ENCODE assay signal across 1 cellular context in the genomic region with DNA sequence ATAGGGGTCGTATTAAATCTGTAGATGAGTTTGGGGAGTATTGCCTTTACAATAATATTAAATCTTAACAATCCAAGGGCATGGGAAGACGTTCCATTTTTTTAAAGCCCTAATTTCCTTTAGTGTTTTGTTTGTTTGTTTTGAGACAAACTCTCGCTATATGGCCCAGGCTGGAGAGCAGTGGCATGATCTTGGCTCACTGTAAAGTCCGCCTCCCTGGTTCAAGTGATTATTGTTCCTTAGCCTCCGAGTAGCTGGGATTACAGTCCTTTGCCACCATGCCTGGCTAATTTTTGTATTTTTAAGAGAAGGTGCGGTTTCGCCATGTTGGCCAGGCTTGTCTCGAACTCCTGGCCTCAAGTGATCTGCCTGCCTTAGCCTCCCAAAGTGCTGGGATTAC.
TF ChIP-seq lines count a peak whose summit lies in the region.

No MANE protein-coding gene starts in this region.

TF ChIP-seq in WTC11, 78 proteins besides CTCF, POLR2A, EP300 and RAD21 (continued from another document):
- TF ChIP-seq ERG (CRISPR knock-in tag; IDR thresholded peaks at IDR 0.05), result no peak
- no peak for TF ChIP-seq ESRRA (CRISPR knock-in tag; IDR thresholded peaks at IDR 0.05; ENCODE audit: borderline replicate concordance)
- no peak for TF ChIP-seq HMGA2 (CRISPR knock-in tag; IDR thresholded peaks at IDR 0.05)
- no peak for TF ChIP-seq ZNF138 (CRISPR knock-in tag; conservative IDR thresholded peaks at IDR 0.05)
- TF ChIP-seq, protein P1, sequence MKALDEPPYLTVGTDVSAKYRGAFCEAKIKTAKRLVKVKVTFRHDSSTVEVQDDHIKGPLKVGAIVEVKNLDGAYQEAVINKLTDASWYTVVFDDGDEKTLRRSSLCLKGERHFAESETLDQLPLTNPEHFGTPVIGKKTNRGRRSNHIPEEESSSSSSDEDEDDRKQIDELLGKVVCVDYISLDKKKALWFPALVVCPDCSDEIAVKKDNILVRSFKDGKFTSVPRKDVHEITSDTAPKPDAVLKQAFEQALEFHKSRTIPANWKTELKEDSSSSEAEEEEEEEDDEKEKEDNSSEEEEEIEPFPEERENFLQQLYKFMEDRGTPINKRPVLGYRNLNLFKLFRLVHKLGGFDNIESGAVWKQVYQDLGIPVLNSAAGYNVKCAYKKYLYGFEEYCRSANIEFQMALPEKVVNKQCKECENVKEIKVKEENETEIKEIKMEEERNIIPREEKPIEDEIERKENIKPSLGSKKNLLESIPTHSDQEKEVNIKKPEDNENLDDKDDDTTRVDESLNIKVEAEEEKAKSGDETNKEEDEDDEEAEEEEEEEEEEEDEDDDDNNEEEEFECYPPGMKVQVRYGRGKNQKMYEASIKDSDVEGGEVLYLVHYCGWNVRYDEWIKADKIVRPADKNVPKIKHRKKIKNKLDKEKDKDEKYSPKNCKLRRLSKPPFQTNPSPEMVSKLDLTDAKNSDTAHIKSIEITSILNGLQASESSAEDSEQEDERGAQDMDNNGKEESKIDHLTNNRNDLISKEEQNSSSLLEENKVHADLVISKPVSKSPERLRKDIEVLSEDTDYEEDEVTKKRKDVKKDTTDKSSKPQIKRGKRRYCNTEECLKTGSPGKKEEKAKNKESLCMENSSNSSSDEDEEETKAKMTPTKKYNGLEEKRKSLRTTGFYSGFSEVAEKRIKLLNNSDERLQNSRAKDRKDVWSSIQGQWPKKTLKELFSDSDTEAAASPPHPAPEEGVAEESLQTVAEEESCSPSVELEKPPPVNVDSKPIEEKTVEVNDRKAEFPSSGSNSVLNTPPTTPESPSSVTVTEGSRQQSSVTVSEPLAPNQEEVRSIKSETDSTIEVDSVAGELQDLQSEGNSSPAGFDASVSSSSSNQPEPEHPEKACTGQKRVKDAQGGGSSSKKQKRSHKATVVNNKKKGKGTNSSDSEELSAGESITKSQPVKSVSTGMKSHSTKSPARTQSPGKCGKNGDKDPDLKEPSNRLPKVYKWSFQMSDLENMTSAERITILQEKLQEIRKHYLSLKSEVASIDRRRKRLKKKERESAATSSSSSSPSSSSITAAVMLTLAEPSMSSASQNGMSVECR (CRISPR knock-in tag; IDR thresholded peaks at IDR 0.05; ENCODE audit: borderline replicate concordance), result no peak
